Comparison of ENCODE assay signal across 23 cellular contexts in the genomic region with DNA sequence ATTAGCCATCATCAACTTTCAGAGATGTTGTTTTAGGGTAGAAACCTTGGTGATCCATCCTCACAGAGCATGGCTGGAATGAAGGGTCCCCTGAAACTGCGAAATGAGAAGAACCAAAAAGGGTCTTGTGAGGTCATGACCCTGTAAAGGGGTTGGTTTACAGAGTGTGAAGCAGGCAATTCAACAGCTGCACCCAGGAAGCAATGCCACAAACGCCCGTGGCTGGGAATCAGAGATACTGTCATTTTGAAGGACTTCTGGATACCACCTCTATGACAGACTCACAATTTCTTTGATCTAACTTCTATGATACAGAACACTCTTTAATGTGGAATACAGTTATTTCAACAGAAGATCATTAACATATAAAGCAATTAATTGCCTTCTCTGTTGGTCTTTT.
DNase-seq lines count a peak whose midpoint lies in the region; ATAC-seq and TF ChIP-seq lines count a peak whose summit lies in the region.
"Had no signal": no experiment of that assay in that cellular context is flagged by ENCODE, and none has a peak within 500 bp of the region (broad histone marks: within the 10 kb centered on the region; RNA-seq: fewer than 3 reads in every experiment).

No MANE protein-coding gene starts in this region.

- no peak overlapping the region for H3K4me2 ChIP-seq in trophoblast cell (ENCODE audit: low read length)
- H3K4me2 ChIP-seq: BLaER1 had no signal

- no peak overlapping the region for H2BK12ac ChIP-seq in trophoblast cell (ENCODE audit: low read length)

- ATAC-seq in HG02870 (IDR thresholded peaks at IDR 0.05; ENCODE audit: unreplicated experiment) = no peak

- no peak overlapping the region for H3K18ac ChIP-seq in trophoblast cell (ENCODE audit: low read length)

- no peak overlapping the region for H3K9ac ChIP-seq in trophoblast cell (ENCODE audit: low read length)
- H3K9ac ChIP-seq: BLaER1 had no signal

- H2BK5ac ChIP-seq in trophoblast cell (ENCODE audit: low read depth, low read length, poor library complexity) = no peak overlapping the region

- no peak overlapping the region for H3K4ac ChIP-seq in trophoblast cell (ENCODE audit: low read depth, low read length)

- H4K8ac ChIP-seq in trophoblast cell (ENCODE audit: low read depth, low read length) = no peak overlapping the region

- DNase-seq in SJCRH30 (peak; percentile 40 to 69), myocyte (ENCODE audit: low read depth) (peak; percentile 55), trophoblast cell (no peak), GM10248 (ENCODE audit: extremely low spot score) (no peak), ureter (ENCODE audit: low spot score) (no peak), cerebellum (ENCODE audit: low spot score) (no peak)
- DNase-seq: 8988T; ACHN; BE2C; C1 segment of cervical spinal cord; CD4-positive, alpha-beta memory T cell; CD4-positive, CD25-positive, alpha-beta regulatory T cell; CD8-positive, alpha-beta memory T cell; COR-L47; DMS 273 treated with DMSO at 0.1 percent for 48 hours; DMS153; DMS53; DMS79; DND-41; EL; GDM1 had no signal

- CTCF ChIA-PET in GM10248 (lab: Yijun Ruan, JAX) = interaction anchor here (2.3 kb wide), 1 partner anchor 21 kb away, joined by 6 read pairs; no protein-coding TSS in a partner anchor

- H3K4me3 ChIP-seq in SJCRH30 = no peak overlapping the region
- no peak overlapping the region for H3K4me3 ChIP-seq in trophoblast cell (ENCODE audit: low read depth, low read length)
- H3K4me3 ChIP-seq: BLaER1 had no signal

- H3K27me3 ChIP-seq in SJCRH30 (no peaks in the 10 kb centered on the region), trophoblast cell (ENCODE audit: insufficient read depth, low read length) (no peaks in the 10 kb centered on the region)
- H3K27me3 ChIP-seq: BE2C, BLaER1 had no signal

- H2BK120ac ChIP-seq in trophoblast cell (ENCODE audit: insufficient read depth, low read length, poor library complexity) = no peak overlapping the region

- peaks cover 21% of the 10 kb centered on the region for H3K4me1 ChIP-seq in SJCRH30
- H3K4me1 ChIP-seq in trophoblast cell (ENCODE audit: control insufficient read depth in 1 of 2, insufficient read depth in 2 of 2, low read length in 2 of 2) = no peaks in the 10 kb centered on the region
- H3K4me1 ChIP-seq: BE2C, BLaER1 had no signal

- H3K14ac ChIP-seq in trophoblast cell (ENCODE audit: low read length) = no peak overlapping the region

- no peaks in the 10 kb centered on the region for H3K79me2 ChIP-seq in trophoblast cell (ENCODE audit: control insufficient read depth, insufficient read depth, low read length, poor library complexity)

- peak overlapping the region; percentile 89 for H3K23ac ChIP-seq in trophoblast cell (ENCODE audit: low read length)

- no peaks in the 10 kb centered on the region for H3K79me1 ChIP-seq in trophoblast cell (ENCODE audit: low read length)

- H4K91ac ChIP-seq in trophoblast cell (ENCODE audit: low read depth, low read length) = no peak overlapping the region

- no peak overlapping the region for H2AFZ ChIP-seq in trophoblast cell (ENCODE audit: insufficient read depth, low read length, poor library complexity)

- H4K12ac ChIP-seq in trophoblast cell (ENCODE audit: low read depth, low read length) = no peak overlapping the region

- H2AK5ac ChIP-seq in trophoblast cell (ENCODE audit: low read length) = no peak overlapping the region

- POLR2A ChIA-PET in GM10248 (lab: Yijun Ruan, JAX) = no interaction called here

- H3K27ac ChIP-seq in SJCRH30 = peak overlapping the region; percentile 11
- H3K27ac ChIP-seq in trophoblast cell (ENCODE audit: low read depth, low read length) = no peak overlapping the region
- H3K27ac ChIP-seq: BLaER1 had no signal

- H3K9me3 ChIP-seq in SJCRH30 (replicated peaks) = no peaks in the 10 kb centered on the region
- no peaks in the 10 kb centered on the region for H3K9me3 ChIP-seq in trophoblast cell (ENCODE audit: insufficient read depth, low read depth, low read length)
- H3K9me3 ChIP-seq: BE2C, BLaER1 had no signal

- TF ChIP-seq CTCF in GM10248 (IDR thresholded peaks at IDR 0.05; ENCODE audit: control extremely low read depth, extremely low read depth, low read depth, missing control alignments) = no peak

- H3K36me3 ChIP-seq in SJCRH30 (peaks cover 6% of the 10 kb centered on the region; the same call in 1 of the 2 replicates), trophoblast cell (ENCODE audit: control insufficient read depth in 1 of 2, insufficient read depth in 2 of 2, low read length in 2 of 2) (no peaks in the 10 kb centered on the region)
- H3K36me3 ChIP-seq: BE2C, BLaER1 had no signal

- WGBS in trophoblast cell (ENCODE audit: extremely low coverage, insufficient coverage, insufficient read length) = no CpG with 5 or more reads among the region's 3 CpGs

Comparison
In these comparisons a context has a peak if more than half of its experiments do, and no peak if none do; other contexts are left out.
1. DNase-seq: peak in SJCRH30 (2 of 2) and myocyte (single experiment); none in trophoblast cell (0 of 2), GM10248 (single experiment), ureter (single experiment) and cerebellum (single experiment).